Comparison of ENCODE assay signal across 11 cellular contexts in the genomic region with DNA sequence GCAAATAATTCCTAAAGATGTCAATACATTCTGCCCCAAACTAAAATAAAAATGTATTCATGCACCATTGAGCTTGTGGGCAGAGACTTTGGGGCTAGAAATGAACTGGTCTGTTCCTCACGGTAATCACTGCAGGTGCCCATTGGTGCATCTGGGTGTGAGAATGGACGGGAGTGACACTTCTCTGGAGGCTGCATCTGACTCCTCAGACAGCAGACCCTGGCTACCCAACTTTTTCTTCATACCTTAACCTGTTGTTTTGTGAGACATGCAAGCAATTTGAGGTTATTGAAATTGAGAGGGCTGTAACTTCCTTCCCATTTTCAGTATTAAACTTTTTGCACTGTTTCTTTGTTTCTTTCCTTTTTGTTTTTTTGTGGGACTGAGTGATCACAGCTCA.
DNase-seq lines count a peak whose midpoint lies in the region; ATAC-seq and TF ChIP-seq lines count a peak whose summit lies in the region.
"Had no signal": no experiment of that assay in that cellular context is flagged by ENCODE, and none has a peak within 500 bp of the region (broad histone marks: within the 10 kb centered on the region; RNA-seq: fewer than 3 reads in every experiment).

No MANE protein-coding gene starts in this region.

- H3K9me3 Mint-ChIP-seq in activated T-helper 1 cell treated with anti-CD3 and anti-CD28 coated beads, Interleukin-12 subunit alpha, Interleukin-12 subunit beta, Interleukin-2, Interleukin-4 antibody, amounts not matched to agents 30 ng/mL and 10 ng/mL and 1 ng/mL, durations not matched to agents 14 hours and 24 hours and 36 hours, result no peaks in the 10 kb centered on the region

- no peaks in the 10 kb centered on the region for H4K20me1 ChIP-seq in OCI-LY1 (ENCODE audit: insufficient read depth, low read length)

- no peak overlapping the region for H3K27ac Mint-ChIP-seq in activated T-helper 1 cell treated with anti-CD3 and anti-CD28 coated beads, Interleukin-12 subunit alpha, Interleukin-12 subunit beta, Interleukin-2, Interleukin-4 antibody, amounts not matched to agents 30 ng/mL and 10 ng/mL and 1 ng/mL, durations not matched to agents 14 hours and 24 hours and 36 hours

- no peaks in the 10 kb centered on the region for H3K9me3 ChIP-seq in OCI-LY1 (ENCODE audit: low read length)

- peaks cover 23% of the 10 kb centered on the region for H3K4me1 Mint-ChIP-seq in activated T-helper 1 cell treated with anti-CD3 and anti-CD28 coated beads, Interleukin-12 subunit alpha, Interleukin-12 subunit beta, Interleukin-2, Interleukin-4 antibody, amounts not matched to agents 30 ng/mL and 10 ng/mL and 1 ng/mL, durations not matched to agents 14 hours and 24 hours and 36 hours (ENCODE audit: low read depth)

- CTCF ChIA-PET in RWPE1 (lab: Yijun Ruan, JAX), result no interaction called here

- no peak overlapping the region for H2AFZ ChIP-seq in OCI-LY1 (ENCODE audit: low read length)
- H2AFZ ChIP-seq: parathyroid adenoma had no signal

- no peaks in the 10 kb centered on the region for H3K36me3 ChIP-seq in OCI-LY1 (ENCODE audit: insufficient read depth, low read length)

- no peaks in the 10 kb centered on the region for H3K27me3 Mint-ChIP-seq in activated T-helper 1 cell treated with anti-CD3 and anti-CD28 coated beads, Interleukin-12 subunit alpha, Interleukin-12 subunit beta, Interleukin-2, Interleukin-4 antibody, amounts not matched to agents 30 ng/mL and 10 ng/mL and 1 ng/mL, durations not matched to agents 14 hours and 24 hours and 36 hours (ENCODE audit: insufficient read depth)

- H3K79me2 ChIP-seq in OCI-LY1 (ENCODE audit: insufficient read depth, low read length), result no peaks in the 10 kb centered on the region
- H3K79me2 ChIP-seq: parathyroid adenoma had no signal

- no peak overlapping the region for H3K4me3 ChIP-seq in OCI-LY1 (ENCODE audit: low read depth, low read length, poor library complexity, severe bottlenecking)

- H3K36me3 Mint-ChIP-seq in activated T-helper 1 cell treated with anti-CD3 and anti-CD28 coated beads, Interleukin-12 subunit alpha, Interleukin-12 subunit beta, Interleukin-2, Interleukin-4 antibody, amounts not matched to agents 30 ng/mL and 10 ng/mL and 1 ng/mL, durations not matched to agents 14 hours and 24 hours and 36 hours (ENCODE audit: low read depth), result no peaks in the 10 kb centered on the region

- POLR2A ChIA-PET in RWPE1 (lab: Yijun Ruan, JAX; ENCODE audit: low non-redundant PET), result no interaction called here

- no peak overlapping the region for H3K4me2 ChIP-seq in OCI-LY1 (ENCODE audit: low read length)

- DNase-seq in activated T-helper 1 cell treated with anti-CD3 and anti-CD28 coated beads, Interleukin-12 subunit alpha, Interleukin-12 subunit beta, Interleukin-2, Interleukin-4 antibody, amounts not matched to agents 30 ng/mL and 10 ng/mL and 1 ng/mL, durations not matched to agents 14 hours and 24 hours and 36 hours (ENCODE audit: low spot score), result no peak
- no peak for DNase-seq in RWPE1 (ENCODE audit: low spot score)
- DNase-seq in activated CD8-positive, alpha-beta memory T cell treated with anti-CD3 and anti-CD28 coated beads for 24 hours, result no peak
- no peak for DNase-seq in activated CD4-positive, alpha-beta T cell treated with anti-CD3 and anti-CD28 coated beads, Interleukin-2, amount 50 U/mL, for 1 hour
- DNase-seq: activated naive CD4-positive, alpha-beta T cell treated with Interleukin-2 at 50 U/mL for 16 hours; NCI-H1436 treated with DMSO at 0.1 percent for 48 hours had no signal

- peaks cover 56% of the 10 kb centered on the region for H3K4me1 ChIP-seq in OCI-LY1 (ENCODE audit: insufficient read depth, low read length, severe bottlenecking)
- H3K4me1 ChIP-seq: parathyroid adenoma had no signal

- TF ChIP-seq CTCF in OCI-LY1 (IDR thresholded peaks at IDR 0.05; ENCODE audit: low read length), result no peak
- no peak for TF ChIP-seq CTCF in RWPE1 (conservative IDR thresholded peaks at IDR 0.05; ENCODE audit: low read depth)

- H3K27me3 ChIP-seq in OCI-LY1 (ENCODE audit: insufficient read depth, low read length), result 0 out of 2 replicates have a peak, but pooled peaks cover 3% of the 10 kb centered on the region

- H3K4me3 Mint-ChIP-seq in activated T-helper 1 cell treated with anti-CD3 and anti-CD28 coated beads, Interleukin-12 subunit alpha, Interleukin-12 subunit beta, Interleukin-2, Interleukin-4 antibody, amounts not matched to agents 30 ng/mL and 10 ng/mL and 1 ng/mL, durations not matched to agents 14 hours and 24 hours and 36 hours, result no peak overlapping the region

- no peaks in the 10 kb centered on the region for H3K9me2 ChIP-seq in OCI-LY1 (ENCODE audit: low read depth, low read length)

- H3K27ac ChIP-seq in OCI-LY1 (ENCODE audit: low read depth, low read length, poor library complexity, severe bottlenecking) (peak overlapping the region; percentile 46), RWPE1 (no peak overlapping the region)
- H3K27ac ChIP-seq: parathyroid adenoma had no signal

- intact Hi-C loops in activated T-helper 1 cell treated with anti-CD3 and anti-CD28 coated beads, Interleukin-12 subunit alpha, Interleukin-12 subunit beta, Interleukin-2, Interleukin-4 antibody, amounts not matched to agents 30 ng/mL and 10 ng/mL and 1 ng/mL, durations not matched to agents 14 hours and 24 hours and 36 hours (cut with micrococcal nuclease), result no loop called here

- ATAC-seq in GM18861 (IDR thresholded peaks at IDR 0.05; ENCODE audit: unreplicated experiment) (peak; percentile 33), GM21390 (IDR thresholded peaks at IDR 0.05; ENCODE audit: unreplicated experiment) (peak; percentile 37), HG03025 (IDR thresholded peaks at IDR 0.05; ENCODE audit: low FRiP score, unreplicated experiment) (peak; percentile 45)

- no peak overlapping the region for H3K9ac ChIP-seq in OCI-LY1 (ENCODE audit: low read length)
- H3K9ac ChIP-seq: parathyroid adenoma had no signal

- no peaks in the 10 kb centered on the region for H3F3A ChIP-seq in OCI-LY1 (ENCODE audit: insufficient read depth, low read length)
